In the genomic region with DNA sequence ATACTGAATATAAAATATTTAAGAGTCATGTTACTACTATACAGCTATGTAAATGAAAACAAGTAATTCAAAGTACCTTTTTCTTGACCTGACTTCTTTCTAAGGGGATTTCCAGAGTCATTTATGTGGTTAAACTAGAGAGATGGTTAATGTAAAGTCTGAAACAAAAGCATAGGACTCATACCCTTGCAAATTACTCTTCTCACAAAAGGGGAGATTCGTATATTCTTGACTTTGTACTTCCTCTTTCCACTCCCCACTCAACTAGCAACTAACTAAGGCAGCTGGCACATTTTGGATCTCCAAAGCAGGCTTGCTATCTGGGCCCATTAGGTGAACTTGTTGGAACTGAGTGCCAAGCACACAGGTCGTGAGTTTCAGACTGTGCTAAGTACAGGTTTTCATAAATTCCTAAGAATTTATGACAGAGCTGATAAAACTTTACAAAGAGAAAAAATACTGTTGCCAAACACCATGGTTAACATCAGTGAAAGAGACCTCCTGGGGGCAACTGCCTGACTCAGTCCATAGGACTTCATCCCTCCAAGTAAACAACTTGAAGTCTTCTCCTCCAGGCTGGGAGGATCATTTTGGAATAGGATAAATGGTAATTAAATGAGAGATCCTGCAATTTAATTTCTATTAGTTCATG, we compare ENCODE assay signal across 9 cellular contexts.
DNase-seq lines count a peak whose midpoint lies in the region; ATAC-seq lines count a peak whose summit lies in the region.
"Had no signal": no experiment of that assay in that cellular context is flagged by ENCODE, and none has a peak within 500 bp of the region (broad histone marks: within the 10 kb centered on the region; RNA-seq: fewer than 3 reads in every experiment).

No MANE protein-coding gene starts in this region.

- peak overlapping the region; percentile 4 for H3K4ac ChIP-seq in mesendoderm (ENCODE audit: low read depth, low read length)

- H3K23ac ChIP-seq in mesendoderm (ENCODE audit: low read length): no peak overlapping the region

- peak overlapping the region; percentile 52 for H2BK5ac ChIP-seq in mesendoderm (ENCODE audit: low read length)

- no peaks in the 10 kb centered on the region for H3K36me3 ChIP-seq in mesendoderm (ENCODE audit: control insufficient read depth, insufficient read depth, low read length)

- peak overlapping the region; percentile 76 for H3K18ac ChIP-seq in mesendoderm (ENCODE audit: low read length)

- no peak overlapping the region for H3K56ac ChIP-seq in mesendoderm (ENCODE audit: low read length)

- no CpG with 5 or more reads among the region's 2 CpGs for WGBS in mesendoderm (ENCODE audit: extremely low coverage, insufficient coverage, low lambda C conversion rate)

- H3K79me2 ChIP-seq in mesendoderm (ENCODE audit: control insufficient read depth, insufficient read depth, low read length): no peaks in the 10 kb centered on the region

- H2BK120ac ChIP-seq in mesendoderm (ENCODE audit: low read depth, low read length): no peak overlapping the region

- peaks cover 1% of the 10 kb centered on the region for H3K4me1 ChIP-seq in mesendoderm (ENCODE audit: control insufficient read depth, low read depth, low read length)

- no peaks in the 10 kb centered on the region for H3K27me3 ChIP-seq in mesendoderm (ENCODE audit: insufficient read depth, low read length, poor library complexity)

- H3K9ac ChIP-seq in mesendoderm (ENCODE audit: low read length): no peak overlapping the region

- H3K4me3 ChIP-seq in mesendoderm (ENCODE audit: low read length): no peak overlapping the region
- H3K4me3 ChIP-seq: skin epidermis had no signal

- no peak overlapping the region for H3K27ac ChIP-seq in mesendoderm (ENCODE audit: low read depth, low read length)

- no peak overlapping the region for H4K8ac ChIP-seq in mesendoderm (ENCODE audit: low read depth, low read length)

- H3K4me2 ChIP-seq in mesendoderm (ENCODE audit: low read length): no peak overlapping the region

- H3K79me1 ChIP-seq in mesendoderm (ENCODE audit: low read length): no peaks in the 10 kb centered on the region

- no peak overlapping the region for H2AK5ac ChIP-seq in mesendoderm (ENCODE audit: low read length)

- ATAC-seq in GM18870 (IDR thresholded peaks at IDR 0.05; ENCODE audit: unreplicated experiment) (peak; percentile 100), HG02759 (IDR thresholded peaks at IDR 0.05; ENCODE audit: unreplicated experiment) (peak; percentile 99)

- H2BK15ac ChIP-seq in mesendoderm (replicated peaks; ENCODE audit: low read depth): no peak overlapping the region

- DNase-seq in MV-4-11 (lab: John Stamatoyannopoulos, UW) (peak; percentile 40), mesendoderm (peak; percentile 45), H4 (ENCODE audit: low spot score) (no peak), NCI-H187 treated with DMSO at 0.1 percent for 48 hours (lab: John Stamatoyannopoulos, UW) (no peak), NCI-H1417 (lab: John Stamatoyannopoulos, UW) (no peak)
- no peak for DNase-seq in activated effector memory CD4-positive, alpha-beta T cell treated with Interleukin-2 at 50 U/mL for 16 hours

- no peak overlapping the region for H4K5ac ChIP-seq in mesendoderm (ENCODE audit: low read length)

Comparison
In these comparisons a context has a peak if more than half of its experiments do, and no peak if none do; other contexts are left out.
1. DNase-seq: peak in MV-4-11 (single experiment) and mesendoderm (single experiment); none in H4 (single experiment), NCI-H187 treated with DMSO at 0.1 percent for 48 hours (single experiment), NCI-H1417 (0 of 3) and activated effector memory CD4-positive, alpha-beta T cell treated with Interleukin-2 at 50 U/mL for 16 hours (single experiment).